In the genomic region with DNA sequence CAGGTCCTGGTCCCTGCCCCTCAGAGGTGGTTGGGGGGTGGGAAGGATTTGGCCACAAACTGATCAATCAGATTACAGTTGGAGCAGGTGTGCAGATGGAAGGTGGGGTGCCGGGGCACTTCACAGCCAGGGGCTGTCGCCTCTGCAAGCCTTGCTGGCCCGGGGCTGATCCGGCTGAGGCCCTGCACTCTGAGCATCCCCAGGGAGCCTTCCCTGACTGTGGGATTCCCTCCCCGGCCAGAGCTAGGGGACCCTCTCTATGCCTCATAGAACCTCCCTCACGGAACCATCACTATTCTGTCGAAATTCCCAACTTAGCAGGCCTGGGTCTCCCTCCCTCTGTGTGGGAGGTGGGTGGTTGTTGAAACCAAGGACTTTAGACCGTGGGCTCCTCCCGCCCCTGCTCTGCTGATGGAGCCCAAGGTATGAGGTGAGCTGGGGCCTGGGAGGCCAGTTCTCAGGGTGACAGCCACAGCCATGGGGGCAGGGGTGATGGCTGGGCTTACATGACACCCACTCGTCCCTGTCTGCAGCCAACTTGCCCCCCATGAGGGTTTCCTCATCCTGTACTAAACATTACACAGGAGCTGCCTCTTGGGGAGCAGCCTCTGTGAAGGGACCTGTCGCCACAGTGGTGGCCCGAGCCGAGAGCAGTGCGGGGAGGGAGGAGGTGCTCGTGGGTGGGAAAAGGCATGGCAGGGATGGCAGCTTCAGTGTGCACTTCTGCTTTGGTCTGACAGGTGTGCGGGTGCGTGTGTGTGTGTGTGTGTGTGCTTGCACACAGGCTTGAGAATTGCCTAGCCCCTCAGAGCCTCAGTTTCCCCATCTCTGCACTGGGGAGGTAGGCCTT, we compare ENCODE assay signal across 1 cellular context.
TF ChIP-seq lines count a peak whose summit lies in the region.

No MANE protein-coding gene starts in this region.

TF ChIP-seq in HepG2, 621 proteins besides CTCF, POLR2A, EP300 and RAD21 (continued from another document and continues in another):
- TF ChIP-seq THRA (CRISPR knock-in tag; IDR thresholded peaks at IDR 0.05; ENCODE audit: borderline replicate concordance) (0 out of 2 replicates have a peak, but pooled peaks have one; percentile 49), ZBTB7A (CRISPR knock-in tag; IDR thresholded peaks at IDR 0.05) (peak; percentile 81; the same call in 1 of the 2 replicates), ZNF563 (CRISPR knock-in tag; IDR thresholded peaks at IDR 0.05) (no peak; the same call in 1 of the 2 replicates), ATF3 (CRISPR knock-in tag; IDR thresholded peaks at IDR 0.05) (no peak), ZNF275 (CRISPR knock-in tag; IDR thresholded peaks at IDR 0.05; ENCODE audit: borderline replicate concordance) (no peak), TFDP1 (CRISPR knock-in tag; IDR thresholded peaks at IDR 0.05; ENCODE audit: borderline replicate concordance) (0 out of 2 replicates have a peak, but pooled peaks have one; percentile 44), ZNF383 (CRISPR knock-in tag; IDR thresholded peaks at IDR 0.05; ENCODE audit: borderline replicate concordance) (no peak), ZSCAN31 (CRISPR knock-in tag; IDR thresholded peaks at IDR 0.05; ENCODE audit: low read depth) (no peak), ZNF746 (CRISPR knock-in tag; IDR thresholded peaks at IDR 0.05) (0 out of 2 replicates have a peak, but pooled peaks have one; percentile 46), IKZF1 (IDR thresholded peaks at IDR 0.05) (no peak), AGO2 (optimal IDR thresholded peaks at IDR 0.05; ENCODE audit: low read depth, low read length) (no peak), GMEB1 (CRISPR knock-in tag; IDR thresholded peaks at IDR 0.05; ENCODE audit: borderline replicate concordance) (no peak), ZNF407 (CRISPR knock-in tag; IDR thresholded peaks at IDR 0.05; ENCODE audit: not compliant biosample characterization) (no peak), XRCC5 (optimal IDR thresholded peaks at IDR 0.05; ENCODE audit: low read length) (peak; percentile 90), MLX (CRISPR knock-in tag; IDR thresholded peaks at IDR 0.05) (no peak), MLXIP (CRISPR knock-in tag; IDR thresholded peaks at IDR 0.05; ENCODE audit: borderline replicate concordance) (no peak), ZFYVE20 (CRISPR knock-in tag; IDR thresholded peaks at IDR 0.05; ENCODE audit: borderline replicate concordance, low read depth) (no peak), FOXP4 (CRISPR knock-in tag; IDR thresholded peaks at IDR 0.05) (peak; percentile 40; the same call in 1 of the 2 replicates)
- TF ChIP-seq, protein P1, sequence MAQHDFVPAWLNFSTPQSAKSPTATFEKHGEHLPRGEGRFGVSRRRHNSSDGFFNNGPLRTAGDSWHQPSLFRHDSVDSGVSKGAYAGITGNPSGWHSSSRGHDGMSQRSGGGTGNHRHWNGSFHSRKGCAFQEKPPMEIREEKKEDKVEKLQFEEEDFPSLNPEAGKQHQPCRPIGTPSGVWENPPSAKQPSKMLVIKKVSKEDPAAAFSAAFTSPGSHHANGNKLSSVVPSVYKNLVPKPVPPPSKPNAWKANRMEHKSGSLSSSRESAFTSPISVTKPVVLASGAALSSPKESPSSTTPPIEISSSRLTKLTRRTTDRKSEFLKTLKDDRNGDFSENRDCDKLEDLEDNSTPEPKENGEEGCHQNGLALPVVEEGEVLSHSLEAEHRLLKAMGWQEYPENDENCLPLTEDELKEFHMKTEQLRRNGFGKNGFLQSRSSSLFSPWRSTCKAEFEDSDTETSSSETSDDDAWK (CRISPR knock-in tag; IDR thresholded peaks at IDR 0.05): no peak
- TF ChIP-seq, protein P2, sequence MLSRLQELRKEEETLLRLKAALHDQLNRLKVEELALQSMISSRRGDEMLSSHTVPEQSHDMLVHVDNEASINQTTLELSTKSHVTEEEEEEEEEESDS (CRISPR knock-in tag; IDR thresholded peaks at IDR 0.05; ENCODE audit: borderline replicate concordance): no peak
- TF ChIP-seq, protein P3, sequence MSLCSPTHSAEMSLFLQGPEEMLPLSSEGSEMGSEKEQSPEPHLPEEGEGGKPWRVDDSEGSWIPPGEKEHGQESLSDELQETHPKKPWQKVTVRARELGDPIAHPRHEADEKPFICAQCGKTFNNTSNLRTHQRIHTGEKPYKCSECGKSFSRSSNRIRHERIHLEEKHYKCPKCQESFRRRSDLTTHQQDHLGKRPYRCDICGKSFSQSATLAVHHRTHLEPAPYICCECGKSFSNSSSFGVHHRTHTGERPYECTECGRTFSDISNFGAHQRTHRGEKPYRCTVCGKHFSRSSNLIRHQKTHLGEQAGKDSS (CRISPR knock-in tag; IDR thresholded peaks at IDR 0.05; ENCODE audit: borderline replicate concordance, low read depth): no peak; the same call in 1 of the 2 replicates
